ENCODE assay signal across 15 cellular contexts in the genomic region with DNA sequence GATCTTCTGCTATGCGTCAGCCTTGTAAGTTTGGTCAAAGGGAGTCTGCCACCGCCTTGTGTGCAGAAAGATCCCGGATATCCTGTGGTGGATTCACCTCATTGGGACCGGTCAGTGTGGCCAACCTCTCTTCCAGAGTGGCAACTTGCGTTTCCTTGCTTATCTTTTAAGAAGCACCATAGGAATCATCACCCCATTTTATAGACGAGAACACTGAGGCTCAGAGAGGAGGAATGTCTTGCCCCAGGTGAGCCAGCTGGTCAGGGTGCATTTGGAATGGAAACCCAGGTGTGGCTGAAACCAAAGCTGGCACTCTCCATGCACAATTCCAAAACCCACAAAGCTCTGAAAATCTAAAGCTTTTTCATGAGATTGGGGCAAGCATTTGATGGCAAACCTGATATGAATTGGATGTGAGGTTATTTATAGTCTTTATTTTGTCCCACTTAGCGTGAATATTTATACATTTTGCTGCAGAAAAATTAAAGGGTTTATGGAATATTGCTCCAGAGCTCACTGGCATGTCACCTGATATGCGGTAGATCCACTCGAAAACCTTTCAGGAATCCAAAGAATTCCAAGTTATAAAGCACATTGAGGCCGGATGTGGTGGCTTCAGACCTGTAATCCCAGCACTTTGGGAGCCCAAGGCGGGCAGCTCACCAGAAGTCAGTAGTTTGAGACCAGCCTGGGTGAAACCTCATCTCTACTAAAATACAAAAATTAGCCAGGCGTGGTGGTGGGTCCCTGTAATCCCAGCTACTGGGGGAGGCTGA. TPM values are rescaled to one million over a fixed set of nuclear protein-coding genes. Genes with fewer than 3 reads are reported as not detected.
DNase-seq lines count a peak whose midpoint lies in the region; ATAC-seq and TF ChIP-seq lines count a peak whose summit lies in the region.
"Had no signal": no experiment of that assay in that cellular context is flagged by ENCODE, and none has a peak within 500 bp of the region (broad histone marks: within the 10 kb centered on the region; RNA-seq: fewer than 3 reads in every experiment).

No MANE protein-coding gene starts in this region.

- no peak overlapping the region for H4K5ac ChIP-seq in IMR-90 (ENCODE audit: low read depth, low read length)

- peak overlapping the region; percentile 42; the same call in 1 of the 3 replicates for H2BK15ac ChIP-seq in IMR-90 (ENCODE audit: low read depth, low read length)
- no peak overlapping the region for H2BK15ac ChIP-seq in mesenchymal stem cell (ENCODE audit: low read depth, poor library complexity, severe bottlenecking)

- peak; percentile 77 for DNase-seq in Daoy (ENCODE audit: low read depth)
- DNase-seq in IMR-90, result no peak
- DNase-seq in astrocyte of the cerebellum (ENCODE audit: low read depth), result peak; percentile 22
- DNase-seq in mesenchymal stem cell, result no peak
- no peak for DNase-seq in GM13976 (ENCODE audit: low spot score)
- no peak for DNase-seq in colonic mucosa
- DNase-seq: kidney, NCI-H187 treated with DMSO at 0.1 percent for 48 hours, NCI-H748 treated with DMSO at 0.1 percent for 48 hours, posterior cingulate gyrus, substantia nigra had no signal

- no peak for TF ChIP-seq POLR2A in IMR-90 (IDR thresholded peaks at IDR 0.05; ENCODE audit: low read depth, low read length)

- H3K4me2 ChIP-seq in IMR-90 (ENCODE audit: low read depth, low read length) (no peak overlapping the region), mesenchymal stem cell (ENCODE audit: low read length, poor library complexity, severe bottlenecking) (no peak overlapping the region)

- 0 out of 2 replicates have a peak, but pooled peaks cover 6% of the 10 kb centered on the region for H3K9me1 ChIP-seq in IMR-90 (ENCODE audit: insufficient read depth, low read length)

- CTCF ChIA-PET in IMR-90 (lab: Yijun Ruan, JAX), result no interaction called here

- H2BK12ac ChIP-seq in mesenchymal stem cell (ENCODE audit: low read length in 2 of 2), result no peak overlapping the region

- in situ Hi-C loops in IMR-90 (cut with MboI; ENCODE audit: low sequenced_read_pairs) (loop anchor here (10.0 kb wide), 1 partner anchor 234 kb away; the partner anchor contains the start of gene IFT27), astrocyte of the cerebellum (cut with HindIII; ENCODE audit: low sequenced_read_pairs) (loop anchor here (10.0 kb wide), 1 partner anchor 234 kb away; the partner anchor contains the start of gene IFT27), GM13976 (cut with MboI; ENCODE audit: low sequenced_read_pairs, unreplicated experiment) (no loop called here)

- H3K27me3 ChIP-seq in IMR-90 (ENCODE audit: control insufficient read depth, insufficient read depth, low read length) (peaks cover 15% of the 10 kb centered on the region), mesenchymal stem cell (ENCODE audit: control insufficient read depth in 1 of 2, insufficient read depth in 1 of 2, low read length in 2 of 2) (no peaks in the 10 kb centered on the region), colonic mucosa (no peaks in the 10 kb centered on the region)
- H3K27me3 ChIP-seq: BLaER1 treated with 17β-estradiol and CSF1 and Interleukin-3, amounts not matched to agents 10 nM and 100 nM had no signal

- intact Hi-C loops in IMR-90 (cut with micrococcal nuclease) (no loop called here), colonic mucosa (cut with DNase I) (loop anchor here (10.0 kb wide), 1 partner anchor 224 kb away; no protein-coding TSS in a partner anchor)

- H3K14ac ChIP-seq in IMR-90 (replicated peaks; ENCODE audit: low read depth, low read length), result no peak overlapping the region
- H3K14ac ChIP-seq in mesenchymal stem cell (ENCODE audit: low read length in 2 of 2), result no peak overlapping the region

- H4K20me1 ChIP-seq in IMR-90 (ENCODE audit: insufficient read depth, low read length), result no peaks in the 10 kb centered on the region
- H4K20me1 ChIP-seq: BLaER1 treated with 17β-estradiol and CSF1 and Interleukin-3, amounts not matched to agents 10 nM and 100 nM had no signal

- H4K8ac ChIP-seq in IMR-90 (ENCODE audit: low read depth in 2 of 2, low read length in 2 of 2), result peak overlapping the region in 1 of 2 experiments; percentile 47; a peak in 2 of 4 replicates
- H4K8ac ChIP-seq in mesenchymal stem cell (ENCODE audit: low read length), result no peak overlapping the region

- no peak overlapping the region for H2BK120ac ChIP-seq in IMR-90 (ENCODE audit: low read depth, low read length)
- H2BK120ac ChIP-seq in mesenchymal stem cell (ENCODE audit: low read depth, low read length), result no peak overlapping the region

- H2AK5ac ChIP-seq in IMR-90 (ENCODE audit: low read depth, low read length) (peak overlapping the region; percentile 8; the same call in 1 of the 2 replicates), mesenchymal stem cell (ENCODE audit: low read length, severe bottlenecking) (peak overlapping the region; percentile 42)

- H3K4me1 ChIP-seq in IMR-90 (ENCODE audit: control insufficient read depth, insufficient read depth, low read length), result peaks cover 6% of the 10 kb centered on the region; the same call in 1 of the 2 replicates
- H3K4me1 ChIP-seq in mesenchymal stem cell (ENCODE audit: control insufficient read depth, insufficient read depth, low read depth, low read length), result peaks cover 12% of the 10 kb centered on the region
- H3K4me1 ChIP-seq in colonic mucosa, result no peaks in the 10 kb centered on the region

- no peak overlapping the region for H3K23ac ChIP-seq in IMR-90 (ENCODE audit: low read depth, low read length)
- H3K23ac ChIP-seq in mesenchymal stem cell (ENCODE audit: low read length in 2 of 2), result no peak overlapping the region

- peak overlapping the region; percentile 27; the same call in 1 of the 2 replicates for H2BK20ac ChIP-seq in IMR-90 (ENCODE audit: low read depth, low read length)

- no peak overlapping the region for H2BK5ac ChIP-seq in IMR-90 (ENCODE audit: low read depth, low read length, poor library complexity, severe bottlenecking)
- H2BK5ac ChIP-seq in mesenchymal stem cell (ENCODE audit: low read depth, low read length, poor library complexity, severe bottlenecking), result no peak overlapping the region

- whole genome bisulfite sequencing in IMR-90 (ENCODE audit: extremely low coverage in 2 of 2, insufficient read length in 1 of 2), 2 experiments, result 76% methylated on average over 7 of the region's 12 CpGs; no CpG with 5 or more reads in 1 of the 2 experiments
- 86% methylated on average over 12 of the region's 12 CpGs for WGBS in mesenchymal stem cell

- H3K4me3 ChIP-seq in IMR-90 (ENCODE audit: insufficient read depth, low read depth, low read length) (no peak overlapping the region), astrocyte of the cerebellum (ENCODE audit: low read depth, low read length) (no peak overlapping the region), mesenchymal stem cell (ENCODE audit: insufficient read depth in 1 of 2, low read depth in 1 of 2, low read length in 2 of 2) (no peak overlapping the region), colonic mucosa (no peak overlapping the region)
- H3K4me3 ChIP-seq: BLaER1 treated with 17β-estradiol and CSF1 and Interleukin-3, amounts not matched to agents 10 nM and 100 nM had no signal

- H3K18ac ChIP-seq in IMR-90 (ENCODE audit: low read depth, low read length) (no peak overlapping the region), mesenchymal stem cell (ENCODE audit: low read depth in 1 of 2, low read length in 2 of 2) (no peak overlapping the region)

- H3K79me1 ChIP-seq in IMR-90 (ENCODE audit: low read depth in 1 of 2, low read length in 2 of 2), result no peaks in the 10 kb centered on the region
- H3K79me1 ChIP-seq in mesenchymal stem cell (replicated peaks; ENCODE audit: low read length, poor library complexity, severe bottlenecking), result no peaks in the 10 kb centered on the region

- H3K27ac ChIP-seq in IMR-90 (ENCODE audit: insufficient read depth, low read length) (no peak overlapping the region), mesenchymal stem cell (ENCODE audit: low read length, poor library complexity, severe bottlenecking) (peak overlapping the region; percentile 91), colonic mucosa (no peak overlapping the region)
- H3K27ac ChIP-seq: BLaER1 treated with 17β-estradiol and CSF1 and Interleukin-3, amounts not matched to agents 10 nM and 100 nM; HL-60 had no signal

- H2AFZ ChIP-seq in IMR-90 (replicated peaks; ENCODE audit: low read length, poor library complexity) (no peak overlapping the region), mesenchymal stem cell (ENCODE audit: low read depth, low read length) (no peak overlapping the region)

- H3K36me3 ChIP-seq in IMR-90 (ENCODE audit: control insufficient read depth, insufficient read depth, low read length) (no peaks in the 10 kb centered on the region), mesenchymal stem cell (ENCODE audit: control insufficient read depth in 1 of 2, insufficient read depth in 2 of 2, low read depth in 1 of 2, low read length in 2 of 2) (no peaks in the 10 kb centered on the region), colonic mucosa (no peaks in the 10 kb centered on the region)
- H3K36me3 ChIP-seq: BLaER1 treated with 17β-estradiol and CSF1 and Interleukin-3, amounts not matched to agents 10 nM and 100 nM had no signal

- H4K91ac ChIP-seq in IMR-90 (ENCODE audit: insufficient read depth, low read depth, low read length) (no peak overlapping the region; the same call in 1 of the 2 replicates), mesenchymal stem cell (ENCODE audit: low read length) (no peak overlapping the region)

- H3K56ac ChIP-seq in IMR-90 (ENCODE audit: extremely low read depth, insufficient read depth, low read length), result no peak overlapping the region

- TF ChIP-seq RAD21 in IMR-90 (IDR thresholded peaks at IDR 0.05; ENCODE audit: low read length), result no peak

- peak overlapping the region; percentile 56 for H2AK9ac ChIP-seq in IMR-90 (replicated peaks; ENCODE audit: low read depth, low read length, poor library complexity)

- H3K9me3 ChIP-seq in IMR-90 (ENCODE audit: control insufficient read depth, insufficient read depth, low read length) (no peaks in the 10 kb centered on the region), mesenchymal stem cell (ENCODE audit: control insufficient read depth, low read length) (no peaks in the 10 kb centered on the region), colonic mucosa (no peaks in the 10 kb centered on the region)
- H3K9me3 ChIP-seq: BLaER1 treated with 17β-estradiol and CSF1 and Interleukin-3, amounts not matched to agents 10 nM and 100 nM had no signal

- ATAC-seq in IMR-90 (ENCODE audit: low read depth), result no peak
- no peak for ATAC-seq in HG03571 (IDR thresholded peaks at IDR 0.05; ENCODE audit: unreplicated experiment)
- ATAC-seq: Right ventricle myocardium inferior had no signal

- TF ChIP-seq CTCF in IMR-90 (conservative IDR thresholded peaks at IDR 0.05; ENCODE audit: low read depth, low read length) (no peak), astrocyte of the cerebellum (IDR thresholded peaks at IDR 0.05; ENCODE audit: low read depth, low read length, missing control alignments) (no peak), GM13976 (IDR thresholded peaks at IDR 0.05; ENCODE audit: borderline replicate concordance, control extremely low read depth, extremely low read depth, insufficient read depth, missing control alignments) (no peak), colonic mucosa (IDR thresholded peaks at IDR 0.05) (no peak)

- POLR2A ChIA-PET in IMR-90 (lab: Charles Lee; ENCODE audit: unreplicated experiment), result no interaction called here

- no peak overlapping the region; the same call in 1 of the 2 replicates for H3K4ac ChIP-seq in IMR-90 (ENCODE audit: low read depth, low read length)
- H3K4ac ChIP-seq in mesenchymal stem cell (ENCODE audit: low read depth in 1 of 2, low read length in 2 of 2), result peak overlapping the region in 1 of 2 experiments; percentile 51

- dilution Hi-C loops in IMR-90 (cut with HindIII; ENCODE audit: low sequenced_read_pairs, unreplicated experiment), result no loop called here

- no peak overlapping the region for H3K9ac ChIP-seq in IMR-90 (ENCODE audit: low read depth, low read length)
- H3K9ac ChIP-seq in mesenchymal stem cell (ENCODE audit: low read length), result peak overlapping the region; percentile 74
- H3K9ac ChIP-seq in colonic mucosa (ENCODE audit: low read depth in 2 of 2, low read length in 2 of 2), result no peak overlapping the region
- H3K9ac ChIP-seq: BLaER1 treated with 17β-estradiol and CSF1 and Interleukin-3, amounts not matched to agents 10 nM and 100 nM had no signal

- BruUV-seq in IMR-90 (replicated peaks; lab: Mats Ljungman, UMichigan), result no TSS peak

RNA-seq across cellular contexts. Expression of gene EIF3D, which starts 12.1 kb away (rescaled TPM):
- total RNA-seq in Daoy (2014; rRNA removed; shearing (Covaris generic)), result 519 and 532 TPM in 2 replicates
- 512 and 746 TPM in 2 replicates for total RNA-seq in IMR-90 (2012; rRNA removed)
- 335 and 339 TPM in 2 replicates for polyA plus RNA-seq in IMR-90 (2012; rRNA removed)
- polyA plus RNA-seq in IMR-90 (2012; cell fraction: cytosol; rRNA removed), result 440 and 592 TPM in 2 replicates
- 315 and 390 TPM in 2 replicates for polyA plus RNA-seq in IMR-90 (2012; cell fraction: nucleus; rRNA removed; ENCODE audit: low replicate concordance)
- polyA plus RNA-seq in mesenchymal stem cell (2013, experiment 1 of 2), result 145 TPM
- 145 TPM for polyA plus RNA-seq in mesenchymal stem cell (2013, experiment 2 of 2)
- total RNA-seq in colonic mucosa, result 100 to 1,000 TPM; 148 to 160 TPM

RNA-seq across cellular contexts. Expression of gene FOXRED2, which starts 34.2 kb away (rescaled TPM):
- 3.6 and 4.5 TPM in 2 replicates for total RNA-seq in Daoy (2014; rRNA removed; shearing (Covaris generic))
- total RNA-seq in IMR-90 (2012; rRNA removed) (1.6 and 1.7 TPM in 2 replicates), colonic mucosa (10 to 100 TPM in 1 of 2 donors, 1 to 10 TPM in 1; 3.6 to 14.3 TPM)
- 4.0 and 4.1 TPM in 2 replicates for polyA plus RNA-seq in IMR-90 (2012; rRNA removed)
- 2.6 and 4.0 TPM in 2 replicates for polyA plus RNA-seq in IMR-90 (2012; cell fraction: cytosol; rRNA removed)
- polyA plus RNA-seq in IMR-90 (2012; cell fraction: nucleus; rRNA removed; ENCODE audit: low replicate concordance), result 2.5 and 4.6 TPM in 2 replicates
- 12.9 TPM for polyA plus RNA-seq in mesenchymal stem cell (2013, experiment 1 of 2)
- polyA plus RNA-seq in mesenchymal stem cell (2013, experiment 2 of 2), result 12.8 TPM

RNA-seq across cellular contexts. Expression of gene TXN2, which starts 59.6 kb away (rescaled TPM):
- total RNA-seq in Daoy (2014; rRNA removed; shearing (Covaris generic)), result 13.8 and 17.0 TPM in 2 replicates
- total RNA-seq in IMR-90 (2012; rRNA removed) (49.6 and 51.7 TPM in 2 replicates), colonic mucosa (100 to 1,000 TPM; 101 to 142 TPM)
- polyA plus RNA-seq in IMR-90 (2012; rRNA removed), result 166 and 175 TPM in 2 replicates
- polyA plus RNA-seq in IMR-90 (2012; cell fraction: cytosol; rRNA removed), result 175 and 176 TPM in 2 replicates
- 99.2 and 111 TPM in 2 replicates for polyA plus RNA-seq in IMR-90 (2012; cell fraction: nucleus; rRNA removed; ENCODE audit: low replicate concordance)
- polyA plus RNA-seq in mesenchymal stem cell (2013, experiment 1 of 2), result 66.7 TPM
- polyA plus RNA-seq in mesenchymal stem cell (2013, experiment 2 of 2), result 65.6 TPM

Comparison
In these comparisons a context has a peak if more than half of its experiments do, and no peak if none do; other contexts are left out.
1. DNase-seq: peak in Daoy (single experiment) and astrocyte of the cerebellum (single experiment); none in IMR-90 (single experiment), mesenchymal stem cell (single experiment), GM13976 (single experiment) and colonic mucosa (single experiment).